Comparison of ENCODE assay signal across 7 cellular contexts in the genomic region with DNA sequence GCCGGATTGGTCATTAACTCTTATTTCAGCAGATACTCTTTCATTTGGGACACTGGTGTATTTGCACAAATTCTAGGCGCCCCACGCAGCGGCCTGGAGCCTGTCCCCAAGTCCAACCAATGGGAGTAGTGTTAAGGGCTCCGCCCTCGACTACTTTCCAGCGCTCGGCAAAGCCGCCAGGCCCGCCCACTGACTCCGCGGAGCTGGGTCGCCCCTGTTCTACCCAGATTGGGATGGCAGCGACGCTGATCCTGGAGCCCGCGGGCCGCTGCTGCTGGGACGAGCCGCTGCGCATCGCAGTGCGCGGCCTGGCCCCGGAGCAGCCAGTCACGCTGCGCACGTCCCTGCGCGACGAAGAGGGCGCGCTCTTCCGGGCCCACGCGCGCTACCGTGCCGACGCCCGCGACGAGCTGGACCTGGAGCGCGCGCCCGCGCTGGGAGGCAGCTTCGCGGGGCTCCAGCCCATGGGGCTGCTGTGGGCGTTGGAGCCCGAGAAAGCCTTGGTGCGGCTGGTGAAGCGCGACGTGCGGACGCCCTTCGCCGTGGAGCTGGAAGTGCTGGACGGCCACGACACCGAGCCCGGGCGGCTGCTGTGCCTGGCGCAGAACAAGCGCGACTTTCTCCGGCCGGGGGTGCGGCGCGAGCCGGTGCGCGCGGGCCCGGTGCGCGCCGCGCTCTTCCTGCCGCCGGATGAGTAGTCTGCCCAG. TPM values are rescaled to one million over a fixed set of nuclear protein-coding genes. Genes with fewer than 3 reads are reported as not detected.
DNase-seq lines count a peak whose midpoint lies in the region; ATAC-seq, FAIRE-seq and TF ChIP-seq lines count a peak whose summit lies in the region.

A gene with protein sequence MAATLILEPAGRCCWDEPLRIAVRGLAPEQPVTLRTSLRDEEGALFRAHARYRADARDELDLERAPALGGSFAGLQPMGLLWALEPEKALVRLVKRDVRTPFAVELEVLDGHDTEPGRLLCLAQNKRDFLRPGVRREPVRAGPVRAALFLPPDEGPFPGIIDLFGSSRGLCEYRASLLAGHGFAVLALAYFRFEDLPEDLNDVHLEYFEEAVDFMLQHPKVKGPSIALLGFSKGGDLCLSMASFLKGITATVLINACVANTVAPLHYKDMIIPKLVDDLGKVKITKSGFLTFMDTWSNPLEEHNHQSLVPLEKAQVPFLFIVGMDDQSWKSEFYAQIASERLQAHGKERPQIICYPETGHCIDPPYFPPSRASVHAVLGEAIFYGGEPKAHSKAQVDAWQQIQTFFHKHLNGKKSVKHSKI (plus strand): TSS at position 179 of the 707 bp plus-strand sequence. CDS start 55 bp downstream, at position 234.

- TF ChIP-seq POLR2A in HepG2 (IDR thresholded peaks at IDR 0.05; ENCODE audit: insufficient read depth in 1 of 2, low read depth in 2 of 2, low read length in 2 of 2), result peak; percentile 52 to 70

- H3K4me1 ChIP-seq in HepG2 (ENCODE audit: insufficient read depth, low read length), result peaks cover 57% of the 10 kb centered on the region

- H3K9ac ChIP-seq in HepG2 (ENCODE audit: insufficient read depth, low read depth, low read length), result peak within 1 kb of the TSS; percentile 57

- H3K27me3 ChIP-seq in HepG2 (ENCODE audit: control insufficient read depth in 1 of 2, insufficient read depth in 2 of 2, low read length in 2 of 2), result no peaks in the 10 kb centered on the region

- TF ChIP-seq RAD21 in HepG2 (CRISPR knock-in tag; IDR thresholded peaks at IDR 0.05), result 0 out of 2 replicates have a peak, but pooled peaks have one; percentile 11

- H4K20me1 ChIP-seq in HepG2 (ENCODE audit: insufficient read depth, low read length), result no peaks in the 10 kb centered on the region

- no peaks in the 10 kb centered on the region for H3K9me3 Mint-ChIP-seq in activated CD4-positive, alpha-beta T cell treated with anti-CD3 and anti-CD28 coated beads, Interleukin-2, amount 10 ng/mL, durations not matched to agents 7 days and 5 days
- no peaks in the 10 kb centered on the region for H3K9me3 Mint-ChIP-seq in dendritic cell treated with granulocyte-macrophage colony-stimulating factor and Interleukin-4, amounts not matched to agents 40 ng/mL and 50 ng/mL, for 4 days

- no peaks in the 10 kb centered on the region for H3K36me3 Mint-ChIP-seq in activated CD4-positive, alpha-beta T cell treated with anti-CD3 and anti-CD28 coated beads, Interleukin-2, amount 10 ng/mL, durations not matched to agents 7 days and 5 days (ENCODE audit: low read depth)
- no peaks in the 10 kb centered on the region for H3K36me3 Mint-ChIP-seq in dendritic cell treated with granulocyte-macrophage colony-stimulating factor and Interleukin-4, amounts not matched to agents 40 ng/mL and 50 ng/mL, for 4 days (ENCODE audit: low read depth)

- H3K4me3 Mint-ChIP-seq in activated CD4-positive, alpha-beta T cell treated with anti-CD3 and anti-CD28 coated beads, Interleukin-2, amount 10 ng/mL, durations not matched to agents 7 days and 5 days, result peak within 1 kb of the TSS; percentile 82
- peak within 1 kb of the TSS; percentile 81 for H3K4me3 Mint-ChIP-seq in dendritic cell treated with granulocyte-macrophage colony-stimulating factor and Interleukin-4, amounts not matched to agents 40 ng/mL and 50 ng/mL, for 4 days

- no peaks in the 10 kb centered on the region for H3K79me2 ChIP-seq in HepG2 (ENCODE audit: insufficient read depth, low read length)

- H3K4me2 ChIP-seq in HepG2 (ENCODE audit: low read depth, low read length), result peak within 1 kb of the TSS; percentile 74

- intact Hi-C loops in dendritic cell treated with granulocyte-macrophage colony-stimulating factor and Interleukin-4, amounts not matched to agents 40 ng/mL and 50 ng/mL, for 4 days (cut with micrococcal nuclease), result no loop called here
- intact Hi-C loops in HepG2 (cut with micrococcal nuclease; ENCODE audit: unreplicated experiment), result no loop called here

- no peaks in the 10 kb centered on the region for H3K36me3 ChIP-seq in HepG2 (replicated peaks in 1 of 2; ENCODE audit: control insufficient read depth in 1 of 2, insufficient read depth in 2 of 2, low read length in 2 of 2)

- H3K4me3 ChIP-seq in HepG2 (replicated peaks in 1 of 3; ENCODE audit: insufficient read depth in 1 of 3, low read depth in 2 of 3, low read length in 3 of 3), result peak within 1 kb of the TSS; percentile 61 to 78 (median 67)

- POLR2A ChIA-PET in activated CD4-positive, alpha-beta T cell treated with anti-CD3 and anti-CD28 coated beads, Interleukin-2, amount 10 ng/mL, durations not matched to agents 7 days and 5 days (lab: Charles Lee), result interaction anchor here (1.2 kb wide), 1 partner anchor 43 kb away, joined by 3 read pairs; the partner anchor contains the start of gene ACOT2
- POLR2A ChIA-PET in HepG2 (lab: Yijun Ruan, JAX), result interaction anchor here (0.6 to 3.1 kb wide), 7 partner anchors 10 to 239 kb away, joined by 3 to 28 read pairs (median 5); partner anchors contain the start of genes ACOT1, ACOT2, PTGR2 and RIOX1

- peak; percentile 80 for DNase-seq in GM13976 (ENCODE audit: low spot score)
- peak; percentile 8 to 69 for DNase-seq in NCI-H446 (lab: John Stamatoyannopoulos, UW)
- peak; percentile 63 for DNase-seq in activated CD4-positive, alpha-beta T cell treated with anti-CD3 and anti-CD28 coated beads, Interleukin-2, amount 10 ng/mL, durations not matched to agents 7 days and 5 days
- DNase-seq in HepG2 (ENCODE audit: low spot score), result peak; percentile 79
- DNase-seq in stimulated activated CD4-positive, alpha-beta T cell treated with anti-CD3 and anti-CD28 coated beads, Interleukin-2, amount 100 ng/mL, for 4 hours (ENCODE audit: low read depth), result peak; percentile 44

- FAIRE-seq in HepG2 (lab: Jason Lieb, UNC), result peak; percentile 81

- no peaks in the 10 kb centered on the region for H3K27me3 Mint-ChIP-seq in activated CD4-positive, alpha-beta T cell treated with anti-CD3 and anti-CD28 coated beads, Interleukin-2, amount 10 ng/mL, durations not matched to agents 7 days and 5 days
- peaks cover 34% of the 10 kb centered on the region for H3K27me3 Mint-ChIP-seq in dendritic cell treated with granulocyte-macrophage colony-stimulating factor and Interleukin-4, amounts not matched to agents 40 ng/mL and 50 ng/mL, for 4 days

- H3K4me1 Mint-ChIP-seq in activated CD4-positive, alpha-beta T cell treated with anti-CD3 and anti-CD28 coated beads, Interleukin-2, amount 10 ng/mL, durations not matched to agents 7 days and 5 days, result peaks cover 8% of the 10 kb centered on the region
- no peaks in the 10 kb centered on the region for H3K4me1 Mint-ChIP-seq in dendritic cell treated with granulocyte-macrophage colony-stimulating factor and Interleukin-4, amounts not matched to agents 40 ng/mL and 50 ng/mL, for 4 days (ENCODE audit: low read depth)

- WGBS in HepG2 (ENCODE audit: low lambda C conversion rate), result under 1% methylated on average over 23 of the region's 84 CpGs

- no peaks in the 10 kb centered on the region for H3K9me3 ChIP-seq in HepG2 (ENCODE audit: low read length)

- TF ChIP-seq CTCF in GM13976 (IDR thresholded peaks at IDR 0.05; ENCODE audit: borderline replicate concordance, control extremely low read depth, extremely low read depth, insufficient read depth, missing control alignments) (no peak), HepG2 (CRISPR knock-in tag; IDR thresholded peaks at IDR 0.05) (no peak)

- peak within 1 kb of the TSS; percentile 70 for H3K27ac ChIP-seq in HepG2 (ENCODE audit: extremely low read length, insufficient read depth, low read length)

- H3K27ac Mint-ChIP-seq in activated CD4-positive, alpha-beta T cell treated with anti-CD3 and anti-CD28 coated beads, Interleukin-2, amount 10 ng/mL, durations not matched to agents 7 days and 5 days, result peak within 1 kb of the TSS; percentile 81
- peak within 1 kb of the TSS; percentile 66 for H3K27ac Mint-ChIP-seq in dendritic cell treated with granulocyte-macrophage colony-stimulating factor and Interleukin-4, amounts not matched to agents 40 ng/mL and 50 ng/mL, for 4 days

- BruUV-seq in HepG2 (replicated peaks; lab: Mats Ljungman, UMichigan), result no TSS peak

- in situ Hi-C loops in GM13976 (cut with MboI; ENCODE audit: low sequenced_read_pairs, unreplicated experiment) (no loop called here), HepG2 (cut with HindIII; ENCODE audit: extremely low pct_ligation_motif_present, low pct_unique_long_range_greater_than_20kb) (no loop called here)

- CTCF ChIA-PET in activated CD4-positive, alpha-beta T cell treated with anti-CD3 and anti-CD28 coated beads, Interleukin-2, amount 10 ng/mL, durations not matched to agents 7 days and 5 days (lab: Charles Lee), result interaction anchor here (0.6 to 1.5 kb wide), 5 partner anchors 11 to 104 kb away, joined by 3 to 5 read pairs (median 4); partner anchors contain the start of gene ACOT2
- CTCF ChIA-PET in HepG2 (lab: Yijun Ruan, JAX; ENCODE audit: low intra/inter-chr PET ratio, low total read pairs), result no interaction called here

- TF ChIP-seq EP300 in HepG2 (IDR thresholded peaks at IDR 0.05; ENCODE audit: low read depth in 2 of 2, low read length in 2 of 2), result no peak
- no peak for TF ChIP-seq EP300 in HepG2 (CRISPR knock-in tag; IDR thresholded peaks at IDR 0.05; ENCODE audit: borderline replicate concordance)

- ATAC-seq in HG02759 (IDR thresholded peaks at IDR 0.05; ENCODE audit: unreplicated experiment) (peak; percentile 76), HepG2 (peak; percentile 90)

- H2AFZ ChIP-seq in HepG2 (ENCODE audit: low read length), result no peak within 1 kb of the TSS

RNA-seq across cellular contexts. Expression of the gene that starts here (rescaled TPM):
- total RNA-seq in activated CD4-positive, alpha-beta T cell treated with anti-CD3 and anti-CD28 coated beads, Interleukin-2, amount 10 ng/mL, durations not matched to agents 7 days and 5 days, result not detected
- total RNA-seq in HepG2 (2016; rRNA removed; fragmentation: Illumina TruSeq; extraction: Trizol), result 0.27 TPM in 1 of 2 replicates, not detected in the other
- total RNA-seq in HepG2 (2016; cell fraction: cytosol; rRNA removed; fragmentation: Illumina TruSeq; extraction: Trizol; ENCODE audit: low read depth), result 0.20 TPM in 1 of 2 replicates, not detected in the other
- 0.19 TPM in 2 replicates for total RNA-seq in HepG2 (2016; cell fraction: insoluble cytoplasmic fraction; rRNA removed; fragmentation: Illumina TruSeq; extraction: Trizol)
- total RNA-seq in HepG2 (2016; cell fraction: membrane; rRNA removed; fragmentation: Illumina TruSeq; extraction: Trizol), result 0.21 and 0.31 TPM in 2 replicates
- total RNA-seq in HepG2 (2016; cell fraction: nucleus; rRNA removed; fragmentation: Illumina TruSeq; extraction: Trizol), result not detected in 2 replicates
- 0.15 and 0.24 TPM in 2 replicates for polyA plus RNA-seq in HepG2 (2011; rRNA removed)
- 0.05 and 0.21 TPM in 2 replicates for polyA plus RNA-seq in HepG2 (2011; cell fraction: cytosol; rRNA removed)
- not detected in 2 replicates for polyA plus RNA-seq in HepG2 (2011; cell fraction: nucleus; rRNA removed)
- polyA plus RNA-seq in HepG2 (2012), result not detected in 2 replicates
- 0.10 TPM in 1 of 2 replicates, not detected in the other for polyA plus RNA-seq in HepG2 (2016; cell fraction: cytosol; fragmentation: Illumina TruSeq; extraction: Trizol; ENCODE audit: low read depth)
- polyA plus RNA-seq in HepG2 (2016; cell fraction: insoluble cytoplasmic fraction; fragmentation: Illumina TruSeq; extraction: Trizol; ENCODE audit: low read depth), result not detected in 2 replicates
- 0.32 and 0.34 TPM in 2 replicates for polyA plus RNA-seq in HepG2 (2016; cell fraction: membrane; fragmentation: Illumina TruSeq; extraction: Trizol; ENCODE audit: low read depth)
- not detected in 2 replicates for polyA plus RNA-seq in HepG2 (2016; cell fraction: nucleus; fragmentation: Illumina TruSeq; extraction: Trizol; ENCODE audit: insufficient read depth, low read depth)
- polyA minus RNA-seq in HepG2 (2011; rRNA and poly(A)+ RNA removed; ENCODE audit: low replicate concordance), result 0.12 and 0.28 TPM in 2 replicates
- 0.70 TPM in 1 of 2 replicates, not detected in the other for polyA minus RNA-seq in HepG2 (2011; cell fraction: cytosol; rRNA and poly(A)+ RNA removed)
- 0.50 TPM in 1 of 2 replicates, not detected in the other for polyA minus RNA-seq in HepG2 (2011; cell fraction: nucleus; rRNA and poly(A)+ RNA removed)

Comparison
In these comparisons a context has a peak if more than half of its experiments do, and no peak if none do; other contexts are left out.
1. Peak in every context shown above with its lines: DNase-seq, ATAC-seq, H3K4me3 ChIP-seq and H3K27ac ChIP-seq.
2. Peak in DNase-seq in activated CD4-positive, alpha-beta T cell treated with anti-CD3 and anti-CD28 coated beads, Interleukin-2, amount 10 ng/mL, durations not matched to agents 7 days and 5 days; RNA of the gene not detected or under 1 TPM.
3. Peak in DNase-seq, ATAC-seq, H3K4me3 ChIP-seq, H3K27ac ChIP-seq, H3K9ac ChIP-seq and H3K4me2 ChIP-seq in HepG2; RNA of the gene not detected or under 1 TPM.